ENCODE assay signal across 18 cellular contexts in genomic region chr2:137706786-137707613, GRCh38.
DNase-seq lines count a peak whose midpoint lies in the region; ATAC-seq and TF ChIP-seq lines count a peak whose summit lies in the region.
"Had no signal": no experiment of that assay in that cellular context is flagged by ENCODE, and none has a peak within 500 bp of the region (broad histone marks: within the 10 kb centered on the region; RNA-seq: fewer than 3 reads in every experiment).

No MANE protein-coding gene starts in this region.

- POLR2A ChIA-PET in PC-9 (lab: Charles Lee; ENCODE audit: unreplicated experiment), result no interaction called here
- POLR2A ChIA-PET in activated CD8-positive, alpha-beta T cell treated with anti-CD3 and anti-CD28 coated beads, Interleukin-2, amount 10 ng/mL, durations not matched to agents 7 days and 5 days (lab: Charles Lee), result no interaction called here

- H3K27ac Mint-ChIP-seq in activated CD8-positive, alpha-beta T cell treated with anti-CD3 and anti-CD28 coated beads, Interleukin-2, amount 10 ng/mL, durations not matched to agents 7 days and 5 days, result no peak overlapping the region
- H3K27ac Mint-ChIP-seq: activated naive CD4-positive, alpha-beta T cell treated with anti-CD3 and anti-CD28 coated beads for 36 hours; CD4-positive, alpha-beta memory T cell; IgD-negative memory B cell had no signal

- no peaks in the 10 kb centered on the region for H3K27me3 ChIP-seq in PC-9 (ENCODE audit: insufficient read depth, low read depth)
- H3K27me3 ChIP-seq: cardiac muscle cell, testis had no signal

- no peaks in the 10 kb centered on the region for H3F3A ChIP-seq in PC-9 (ENCODE audit: insufficient read depth, low read depth)

- TF ChIP-seq CTCF in PC-9 (conservative IDR thresholded peaks at IDR 0.05), result no peak
- no peak for TF ChIP-seq CTCF in GM20000 (IDR thresholded peaks at IDR 0.05; ENCODE audit: extremely low read depth, missing control alignments)

- H3K4me2 ChIP-seq in PC-9, result 0 out of 2 replicates have a peak overlapping the region, but pooled peaks have one; percentile 26

- TF ChIP-seq RAD21 in Ishikawa (IDR thresholded peaks at IDR 0.05; ENCODE audit: low read depth), result no peak

- no peaks in the 10 kb centered on the region for H3K9me2 ChIP-seq in PC-9 (ENCODE audit: insufficient read depth)

- H3K27me3 Mint-ChIP-seq in activated CD8-positive, alpha-beta T cell treated with anti-CD3 and anti-CD28 coated beads, Interleukin-2, amount 10 ng/mL, durations not matched to agents 7 days and 5 days (ENCODE audit: low read depth), result no peaks in the 10 kb centered on the region
- H3K27me3 Mint-ChIP-seq: CD4-positive, alpha-beta memory T cell; IgD-negative memory B cell had no signal

- H3K79me2 ChIP-seq in PC-9 (ENCODE audit: low read depth), result no peaks in the 10 kb centered on the region

- no peak overlapping the region for H3K27ac ChIP-seq in PC-9
- H3K27ac ChIP-seq: cardiac muscle cell, RWPE1, testis had no signal

- peak; percentile 63 for ATAC-seq in GM18511 (IDR thresholded peaks at IDR 0.05; ENCODE audit: unreplicated experiment)
- no peak for ATAC-seq in HG02571 (IDR thresholded peaks at IDR 0.05; ENCODE audit: unreplicated experiment)
- ATAC-seq in activated CD8-positive, alpha-beta T cell treated with anti-CD3 and anti-CD28 coated beads, Interleukin-2, amount 10 ng/mL, durations not matched to agents 7 days and 5 days, result no peak

- H3K9me3 ChIP-seq in PC-9 (ENCODE audit: insufficient read depth, low read depth), result no peaks in the 10 kb centered on the region
- H3K9me3 ChIP-seq: testis had no signal

- intact Hi-C loops in PC-9 (cut with micrococcal nuclease; ENCODE audit: unreplicated experiment), result no loop called here

- DNase-seq in PC-9, result peak in 1 of 2 experiments; percentile 6
- DNase-seq in kidney tubule cell (ENCODE audit: low spot score), result peak; percentile 8
- DNase-seq in activated CD8-positive, alpha-beta T cell treated with anti-CD3 and anti-CD28 coated beads, Interleukin-2, amount 10 ng/mL, durations not matched to agents 7 days and 5 days, result no peak
- no peak for DNase-seq in ecto neural progenitor cell (ENCODE audit: low spot score)
- no peak for DNase-seq in GM20000 (ENCODE audit: low spot score)
- DNase-seq: activated naive CD4-positive, alpha-beta T cell treated with anti-CD3 and anti-CD28 coated beads for 36 hours; CD4-positive, alpha-beta memory T cell; glutamatergic neuron; NCI-H2081 treated with DMSO at 0.1 percent for 48 hours; small intestine; testis had no signal

- no peaks in the 10 kb centered on the region for H3K36me3 Mint-ChIP-seq in activated CD8-positive, alpha-beta T cell treated with anti-CD3 and anti-CD28 coated beads, Interleukin-2, amount 10 ng/mL, durations not matched to agents 7 days and 5 days (ENCODE audit: low read depth)
- H3K36me3 Mint-ChIP-seq: CD4-positive, alpha-beta memory T cell; IgD-negative memory B cell had no signal

- no peaks in the 10 kb centered on the region for H4K20me1 ChIP-seq in PC-9 (ENCODE audit: insufficient read depth)

- TF ChIP-seq EP300 in Ishikawa (IDR thresholded peaks at IDR 0.05; ENCODE audit: borderline replicate concordance), result no peak; the same call in 1 of the 2 replicates

- H3K4me1 ChIP-seq in PC-9 (replicated peaks; ENCODE audit: insufficient read depth), result no peaks in the 10 kb centered on the region
- H3K4me1 ChIP-seq: testis had no signal

- CTCF ChIA-PET in PC-9 (lab: Charles Lee), result no interaction called here
- CTCF ChIA-PET in activated CD8-positive, alpha-beta T cell treated with anti-CD3 and anti-CD28 coated beads, Interleukin-2, amount 10 ng/mL, durations not matched to agents 7 days and 5 days (lab: Charles Lee), result no interaction called here

- H3K4me3 ChIP-seq in PC-9, result no peak overlapping the region
- H3K4me3 ChIP-seq: cardiac muscle cell, lung, testis had no signal

- H3K4me1 Mint-ChIP-seq in activated CD8-positive, alpha-beta T cell treated with anti-CD3 and anti-CD28 coated beads, Interleukin-2, amount 10 ng/mL, durations not matched to agents 7 days and 5 days (ENCODE audit: low read depth), result no peaks in the 10 kb centered on the region
- H3K4me1 Mint-ChIP-seq: CD4-positive, alpha-beta memory T cell; IgD-negative memory B cell had no signal

- no peak overlapping the region for H3K4me3 Mint-ChIP-seq in activated CD8-positive, alpha-beta T cell treated with anti-CD3 and anti-CD28 coated beads, Interleukin-2, amount 10 ng/mL, durations not matched to agents 7 days and 5 days
- H3K4me3 Mint-ChIP-seq: activated naive CD4-positive, alpha-beta T cell treated with anti-CD3 and anti-CD28 coated beads for 36 hours; CD4-positive, alpha-beta memory T cell; IgD-negative memory B cell had no signal

- H2AFZ ChIP-seq in PC-9, result 0 out of 2 replicates have a peak overlapping the region, but pooled peaks have one; percentile 55

- no peaks in the 10 kb centered on the region for H3K9me3 Mint-ChIP-seq in activated CD8-positive, alpha-beta T cell treated with anti-CD3 and anti-CD28 coated beads, Interleukin-2, amount 10 ng/mL, durations not matched to agents 7 days and 5 days (ENCODE audit: insufficient read depth)

- H3K36me3 ChIP-seq in PC-9 (ENCODE audit: low read depth), result no peaks in the 10 kb centered on the region
- H3K36me3 ChIP-seq: cardiac muscle cell had no signal

- no TSS peak for BruUV-seq in PC-9 (replicated peaks; lab: Mats Ljungman, UMichigan)

TF ChIP-seq in Ishikawa, 13 proteins besides CTCF, POLR2A, EP300 and RAD21:
- TF ChIP-seq TCF12 (IDR thresholded peaks at IDR 0.05; ENCODE audit: low read depth) (no peak), TEAD4 (IDR thresholded peaks at IDR 0.05) (peak; percentile 19; the same call in 1 of the 2 replicates), NFIC (IDR thresholded peaks at IDR 0.05) (peak; percentile 75)
